In the genomic region with DNA sequence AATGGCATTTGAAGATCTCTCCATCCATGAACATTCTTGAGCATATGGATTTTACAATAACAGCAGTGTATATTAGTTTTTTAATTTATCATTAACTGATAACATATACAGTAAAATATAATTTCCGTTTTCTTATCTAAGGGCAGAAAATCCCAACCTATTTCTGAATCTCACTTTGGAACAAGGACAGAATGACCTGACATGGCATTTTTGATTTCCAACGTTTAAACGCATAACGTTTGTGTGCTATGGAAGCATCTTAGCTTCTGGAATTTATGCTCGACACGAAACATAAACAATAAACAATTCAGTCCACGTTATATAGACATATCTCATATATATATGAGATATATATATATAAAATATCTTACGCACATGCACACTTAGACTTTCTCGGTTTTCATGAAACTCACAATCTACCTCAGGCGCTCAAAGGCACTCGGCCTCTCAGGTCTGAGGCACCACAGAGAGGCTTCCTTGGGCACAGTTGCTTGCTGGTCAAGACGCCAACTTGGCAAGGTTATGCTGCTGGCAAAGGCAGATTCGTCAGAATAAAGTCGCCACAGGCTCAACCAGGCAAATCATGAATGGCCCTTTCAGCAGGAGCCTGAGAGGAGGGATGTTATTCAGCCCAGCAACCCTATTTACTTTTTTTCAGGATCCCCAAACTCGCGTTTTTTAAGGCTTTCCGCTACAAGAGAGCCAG, we compare ENCODE assay signal across 1 cellular context.
TF ChIP-seq lines count a peak whose summit lies in the region.

No MANE protein-coding gene starts in this region.

TF ChIP-seq in K562, 482 proteins besides CTCF, POLR2A, EP300 and RAD21 (continued from another document):
- TF ChIP-seq, protein P1, sequence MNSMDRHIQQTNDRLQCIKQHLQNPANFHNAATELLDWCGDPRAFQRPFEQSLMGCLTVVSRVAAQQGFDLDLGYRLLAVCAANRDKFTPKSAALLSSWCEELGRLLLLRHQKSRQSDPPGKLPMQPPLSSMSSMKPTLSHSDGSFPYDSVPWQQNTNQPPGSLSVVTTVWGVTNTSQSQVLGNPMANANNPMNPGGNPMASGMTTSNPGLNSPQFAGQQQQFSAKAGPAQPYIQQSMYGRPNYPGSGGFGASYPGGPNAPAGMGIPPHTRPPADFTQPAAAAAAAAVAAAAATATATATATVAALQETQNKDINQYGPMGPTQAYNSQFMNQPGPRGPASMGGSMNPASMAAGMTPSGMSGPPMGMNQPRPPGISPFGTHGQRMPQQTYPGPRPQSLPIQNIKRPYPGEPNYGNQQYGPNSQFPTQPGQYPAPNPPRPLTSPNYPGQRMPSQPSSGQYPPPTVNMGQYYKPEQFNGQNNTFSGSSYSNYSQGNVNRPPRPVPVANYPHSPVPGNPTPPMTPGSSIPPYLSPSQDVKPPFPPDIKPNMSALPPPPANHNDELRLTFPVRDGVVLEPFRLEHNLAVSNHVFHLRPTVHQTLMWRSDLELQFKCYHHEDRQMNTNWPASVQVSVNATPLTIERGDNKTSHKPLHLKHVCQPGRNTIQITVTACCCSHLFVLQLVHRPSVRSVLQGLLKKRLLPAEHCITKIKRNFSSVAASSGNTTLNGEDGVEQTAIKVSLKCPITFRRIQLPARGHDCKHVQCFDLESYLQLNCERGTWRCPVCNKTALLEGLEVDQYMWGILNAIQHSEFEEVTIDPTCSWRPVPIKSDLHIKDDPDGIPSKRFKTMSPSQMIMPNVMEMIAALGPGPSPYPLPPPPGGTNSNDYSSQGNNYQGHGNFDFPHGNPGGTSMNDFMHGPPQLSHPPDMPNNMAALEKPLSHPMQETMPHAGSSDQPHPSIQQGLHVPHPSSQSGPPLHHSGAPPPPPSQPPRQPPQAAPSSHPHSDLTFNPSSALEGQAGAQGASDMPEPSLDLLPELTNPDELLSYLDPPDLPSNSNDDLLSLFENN (IDR thresholded peaks at IDR 0.05; ENCODE audit: low read depth in 2 of 2, low read length in 2 of 2) = no peak
- TF ChIP-seq ZNF316 (IDR thresholded peaks at IDR 0.05) = peak; percentile 59
- TF ChIP-seq MAFF (IDR thresholded peaks at IDR 0.05; ENCODE audit: low read length) = peak; percentile 2; the same call in 1 of the 2 replicates
TF ChIP-seq in K562: peak in this region for 3.
